ENCODE assay signal across 8 cellular contexts in the genomic region with DNA sequence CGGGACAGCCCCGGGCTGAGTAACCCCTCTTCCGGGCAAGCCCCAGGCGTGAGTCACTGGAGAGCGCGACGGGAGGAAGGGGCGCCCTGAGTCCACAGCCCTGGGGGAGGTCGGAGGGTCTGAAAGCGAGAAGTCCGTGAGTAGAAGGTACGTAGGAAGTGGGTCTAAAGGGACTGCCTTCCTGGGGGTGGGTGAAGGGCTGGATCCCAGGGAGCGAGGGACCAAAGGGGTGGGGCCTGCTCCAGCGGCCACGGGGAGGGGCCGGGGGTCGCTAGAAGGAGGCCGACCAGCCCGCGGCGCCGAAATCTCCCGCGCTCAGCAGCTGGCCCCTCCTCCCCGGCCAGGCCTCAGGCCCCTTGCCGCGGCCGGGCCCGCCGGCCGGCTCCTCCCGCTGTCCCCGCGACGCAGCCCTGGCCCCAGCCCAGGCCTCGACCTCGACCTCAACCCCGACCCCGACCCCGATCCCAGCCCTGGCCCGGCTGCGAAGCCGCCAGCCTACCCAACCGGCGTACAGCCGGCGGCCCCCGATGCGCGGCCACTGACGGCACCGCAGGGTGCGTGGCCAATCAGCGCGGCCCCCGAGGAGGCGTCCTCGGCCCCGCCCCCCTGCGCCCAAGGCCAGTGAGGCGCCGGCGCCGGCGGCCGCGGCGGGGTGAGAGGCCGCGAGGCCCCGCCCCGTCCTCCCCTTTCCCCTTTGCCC. TPM values are rescaled to one million over a fixed set of nuclear protein-coding genes. Genes with fewer than 3 reads are reported as not detected.
DNase-seq lines count a peak whose midpoint lies in the region; ATAC-seq and TF ChIP-seq lines count a peak whose summit lies in the region.

No MANE protein-coding gene starts in this region.

- H3K9me3 Mint-ChIP-seq in activated naive CD8-positive, alpha-beta T cell treated with anti-CD3 and anti-CD28 coated beads, Interleukin-2, amount 10 ng/mL, durations not matched to agents 7 days and 5 days = no peaks in the 10 kb centered on the region

- peak; percentile 90 for ATAC-seq in HG02623 (IDR thresholded peaks at IDR 0.05; ENCODE audit: unreplicated experiment)
- ATAC-seq in activated naive CD8-positive, alpha-beta T cell treated with anti-CD3 and anti-CD28 coated beads, Interleukin-2, amount 10 ng/mL, durations not matched to agents 7 days and 5 days (ENCODE audit: low read depth) = peak; percentile 91
- ATAC-seq in Right ventricle myocardium superior (ENCODE audit: poor library complexity) = peak; percentile 99

- intact Hi-C loops in Right ventricle myocardium superior (cut with DNase I) (loop anchor here (10.0 kb wide), 1 partner anchor 121 kb away; no protein-coding TSS in a partner anchor), ovary (cut with DNase I) (loop anchor here in 1 of 4 donors (5.0 to 10.0 kb wide), 2 partner anchors 544 to 599 kb away; partner anchors contain the start of genes RAP2A and STK24), thyroid gland (cut with DNase I) (no loop called here)

- POLR2A ChIA-PET in activated naive CD8-positive, alpha-beta T cell treated with anti-CD3 and anti-CD28 coated beads, Interleukin-2, amount 10 ng/mL, durations not matched to agents 7 days and 5 days (lab: Charles Lee) = no interaction called here

- no peak for TF ChIP-seq CTCF in GM12875 (IDR thresholded peaks at IDR 0.05; ENCODE audit: borderline replicate concordance, insufficient read depth, low read depth, low read length)
- no peak for TF ChIP-seq CTCF in ovary (IDR thresholded peaks at IDR 0.05)
- peak in 1 of 6 experiments; percentile 9 for TF ChIP-seq CTCF in thyroid gland (IDR thresholded peaks at IDR 0.05)

- H3K36me3 ChIP-seq in ovary = no peaks in the 10 kb centered on the region
- no peaks in the 10 kb centered on the region for H3K36me3 ChIP-seq in thyroid gland

- peaks cover 3% of the 10 kb centered on the region for H3K36me3 Mint-ChIP-seq in activated naive CD8-positive, alpha-beta T cell treated with anti-CD3 and anti-CD28 coated beads, Interleukin-2, amount 10 ng/mL, durations not matched to agents 7 days and 5 days

- TF ChIP-seq EP300 in ovary (IDR thresholded peaks at IDR 0.05) = no peak

- H3K4me1 Mint-ChIP-seq in activated naive CD8-positive, alpha-beta T cell treated with anti-CD3 and anti-CD28 coated beads, Interleukin-2, amount 10 ng/mL, durations not matched to agents 7 days and 5 days = peaks cover 18% of the 10 kb centered on the region

- H3K27me3 Mint-ChIP-seq in activated naive CD8-positive, alpha-beta T cell treated with anti-CD3 and anti-CD28 coated beads, Interleukin-2, amount 10 ng/mL, durations not matched to agents 7 days and 5 days = peaks cover 10% of the 10 kb centered on the region

- H3K4me1 ChIP-seq in ovary (ENCODE audit: insufficient read depth) (no peaks in the 10 kb centered on the region), thyroid gland (peaks cover 15 to 20% of the 10 kb centered on the region in 2 donors)

- H3K4me3 Mint-ChIP-seq in activated naive CD8-positive, alpha-beta T cell treated with anti-CD3 and anti-CD28 coated beads, Interleukin-2, amount 10 ng/mL, durations not matched to agents 7 days and 5 days = peak overlapping the region; percentile 93

- peak; percentile 92 for TF ChIP-seq POLR2A in ovary (IDR thresholded peaks at IDR 0.05)
- peak; percentile 52 to 88 for TF ChIP-seq POLR2A in thyroid gland (IDR thresholded peaks at IDR 0.05)

- 0 to 1% (median 1%) methylated on average over 48 to 71 of the region's 72 CpGs for WGBS in ovary, 3 donors
- WGBS in thyroid gland, 2 donors = 0 to 1% methylated on average over 12 to 33 of the region's 72 CpGs

- H3K27me3 ChIP-seq in ovary (no peaks in the 10 kb centered on the region), thyroid gland (no peaks in the 10 kb centered on the region)

- H3K4me3 ChIP-seq in GM12875 (ENCODE audit: low read depth, low read length) = peak overlapping the region; percentile 96
- peak overlapping the region; percentile 72 for H3K4me3 ChIP-seq in ovary
- H3K4me3 ChIP-seq in thyroid gland (replicated peaks in 1 of 3) = peak overlapping the region; percentile 20 to 70 (median 42)

- no peaks in the 10 kb centered on the region for H3K9me3 ChIP-seq in ovary
- no peaks in the 10 kb centered on the region for H3K9me3 ChIP-seq in thyroid gland

- peak; percentile 93 for DNase-seq in NCI-H1092 treated with DMSO at 0.1 percent for 48 hours (lab: John Stamatoyannopoulos, UW)
- DNase-seq in SKM-1 treated with dmso at 0.1 percent for 144 hours (lab: John Stamatoyannopoulos, UW; ENCODE audit: unreplicated experiment) = peak; percentile 81
- peak; percentile 96 for DNase-seq in activated naive CD8-positive, alpha-beta T cell treated with anti-CD3 and anti-CD28 coated beads, Interleukin-2, amount 10 ng/mL, durations not matched to agents 7 days and 5 days
- DNase-seq in Right ventricle myocardium superior = peak; percentile 94
- peak; percentile 92 to 96 (median 93) for DNase-seq in ovary
- DNase-seq in thyroid gland = peak; percentile 93 to 94

- peak overlapping the region; percentile 98 for H3K27ac Mint-ChIP-seq in activated naive CD8-positive, alpha-beta T cell treated with anti-CD3 and anti-CD28 coated beads, Interleukin-2, amount 10 ng/mL, durations not matched to agents 7 days and 5 days

- H3K27ac ChIP-seq in ovary = peak overlapping the region; percentile 92 to 96
- peak overlapping the region; percentile 86 to 94 (median 92) for H3K27ac ChIP-seq in thyroid gland

RNA-seq across cellular contexts. Expression of gene IPO5, which starts 22.5 kb away (rescaled TPM):
- total RNA-seq in activated naive CD8-positive, alpha-beta T cell treated with anti-CD3 and anti-CD28 coated beads, Interleukin-2, amount 10 ng/mL, durations not matched to agents 7 days and 5 days = 10 to 100 TPM; 76.3 to 85.5 TPM
- total RNA-seq in Right ventricle myocardium superior (86.5 TPM), ovary (100 to 1,000 TPM in 6 of 7 donors, 10 to 100 TPM in 1; 91.0 to 200 (median 141) TPM), thyroid gland (100 to 1,000 TPM in 2 of 4 donors, 10 to 100 TPM in 2; 95.4 to 139 (median 108) TPM)
- 100 to 1,000 TPM in 1 of 2 donors, 10 to 100 TPM in 1; 53.9 to 113 TPM for polyA plus RNA-seq in ovary

Comparison
In these comparisons a context has a peak if more than half of its experiments do, and no peak if none do; other contexts are left out.
1. Peak in every context shown above with its lines: DNase-seq, ATAC-seq, H3K4me3 ChIP-seq and H3K27ac ChIP-seq.
2. H3K4me3 ChIP-seq: peak in every context shown above with its lines; median percentile 96 in GM12875; 72 in ovary; 42 in thyroid gland.